Comparison of ENCODE assay signal across 1 cellular context in genomic region chr1:172557270-172557669, GRCh38.
TF ChIP-seq lines count a peak whose summit lies in the region.

No MANE protein-coding gene starts in this region.

TF ChIP-seq in HepG2, 621 proteins besides CTCF, POLR2A, EP300 and RAD21 (continued from another document and continues in another):
- TF ChIP-seq SOX13 (IDR thresholded peaks at IDR 0.05) (no peak), SOX13 (CRISPR knock-in tag; conservative IDR thresholded peaks at IDR 0.05 in 1 of 2, IDR thresholded peaks at IDR 0.05 in 1 of 2) (peak in 1 of 2 experiments; percentile 77; a peak in 2 of 4 replicates), ZBTB40 (IDR thresholded peaks at IDR 0.05) (no peak), ZBTB40 (CRISPR knock-in tag; IDR thresholded peaks at IDR 0.05) (no peak), BHLHE40 (IDR thresholded peaks at IDR 0.05; ENCODE audit: low read length) (no peak), ZNF138 (CRISPR knock-in tag; IDR thresholded peaks at IDR 0.05; ENCODE audit: low read depth) (no peak), NFE2L1 (CRISPR knock-in tag; IDR thresholded peaks at IDR 0.05; ENCODE audit: borderline replicate concordance) (no peak), ARID5B (CRISPR knock-in tag; IDR thresholded peaks at IDR 0.05) (peak; percentile 50; the same call in 1 of the 2 replicates), ZNF567 (CRISPR knock-in tag; IDR thresholded peaks at IDR 0.05; ENCODE audit: borderline replicate concordance) (no peak), ZZZ3 (CRISPR knock-in tag; IDR thresholded peaks at IDR 0.05; ENCODE audit: borderline replicate concordance) (no peak), ATF7 (IDR thresholded peaks at IDR 0.05) (no peak), ATF7 (CRISPR knock-in tag; IDR thresholded peaks at IDR 0.05) (no peak), FOXA1 (IDR thresholded peaks at IDR 0.05) (no peak), FOXA1 (CRISPR knock-in tag; IDR thresholded peaks at IDR 0.05) (peak; percentile 43; the same call in 1 of the 2 replicates), ZBTB39 (CRISPR knock-in tag; IDR thresholded peaks at IDR 0.05) (no peak), NRL (CRISPR knock-in tag; IDR thresholded peaks at IDR 0.05; ENCODE audit: borderline replicate concordance) (no peak), MTERF4 (CRISPR knock-in tag; IDR thresholded peaks at IDR 0.05) (no peak), PCBP2 (optimal IDR thresholded peaks at IDR 0.05; ENCODE audit: low read depth, low read length, poor library complexity, severe bottlenecking) (no peak), HNRNPUL1 (IDR thresholded peaks at IDR 0.05; ENCODE audit: low read depth, low read length) (no peak), DDIT3 (CRISPR knock-in tag; IDR thresholded peaks at IDR 0.05) (no peak), CEBPG (CRISPR knock-in tag; IDR thresholded peaks at IDR 0.05) (peak; percentile 14; the same call in 1 of the 2 replicates), ZBTB33 (CRISPR knock-in tag; IDR thresholded peaks at IDR 0.05) (no peak), GLI4 (CRISPR knock-in tag; IDR thresholded peaks at IDR 0.05; ENCODE audit: borderline replicate concordance) (no peak), ZHX2 (IDR thresholded peaks at IDR 0.05; ENCODE audit: low read depth) (no peak), ZHX2 (CRISPR knock-in tag; IDR thresholded peaks at IDR 0.05; ENCODE audit: borderline replicate concordance) (no peak), SOX5 (CRISPR knock-in tag; IDR thresholded peaks at IDR 0.05; ENCODE audit: borderline replicate concordance) (peak; percentile 73; the same call in 1 of the 2 replicates), GPBP1L1 (CRISPR knock-in tag; IDR thresholded peaks at IDR 0.05) (no peak), FOXJ3 (CRISPR knock-in tag; IDR thresholded peaks at IDR 0.05; ENCODE audit: borderline replicate concordance) (peak; percentile 58; the same call in 1 of the 2 replicates)
